19 cellular contexts compared by ENCODE assay signal in the genomic region with DNA sequence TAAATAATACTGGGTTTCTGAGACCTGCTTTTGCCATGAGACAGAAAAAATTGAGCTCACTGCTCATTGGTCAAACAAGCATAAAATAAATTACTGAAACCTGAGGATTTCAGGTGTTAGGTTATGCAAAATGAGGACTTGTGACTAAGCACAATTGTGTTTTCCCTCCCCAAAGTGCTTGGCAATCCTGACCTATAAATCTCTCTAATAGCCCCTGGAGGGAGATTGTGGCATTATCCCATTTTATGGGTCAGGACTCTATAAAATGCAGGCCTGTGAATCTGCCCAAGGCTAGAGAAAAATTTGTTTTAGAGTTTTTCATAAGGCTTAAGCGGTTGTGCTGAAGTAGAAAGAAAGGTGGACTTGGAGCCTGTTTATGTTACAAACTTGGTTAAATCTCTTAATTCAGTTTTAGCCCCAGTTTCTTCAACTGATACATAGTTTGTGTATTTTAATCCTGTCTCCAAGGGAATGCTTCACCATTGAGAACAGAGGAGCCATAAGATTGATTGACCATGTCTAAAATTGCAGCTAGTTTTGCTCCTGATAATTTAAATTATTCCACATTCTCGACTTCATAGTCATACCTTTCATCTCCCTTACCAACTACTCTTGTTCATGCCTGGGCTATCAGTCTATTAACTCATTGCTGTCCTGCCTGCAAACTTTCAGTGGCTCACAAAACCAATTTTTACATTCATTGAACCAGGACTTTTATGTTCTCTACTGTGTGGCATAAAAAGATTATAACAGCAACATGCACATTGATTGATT.
DNase-seq lines count a peak whose midpoint lies in the region; ATAC-seq, FAIRE-seq and TF ChIP-seq lines count a peak whose summit lies in the region.
"Had no signal": no experiment of that assay in that cellular context is flagged by ENCODE, and none has a peak within 500 bp of the region (broad histone marks: within the 10 kb centered on the region; RNA-seq: fewer than 3 reads in every experiment).

No MANE protein-coding gene starts in this region.

- H3K27ac Mint-ChIP-seq in astrocyte (ENCODE audit: unreplicated experiment): peak overlapping the region; percentile 62
- H3K27ac Mint-ChIP-seq in naive thymus-derived CD4-positive, alpha-beta T cell: no peak overlapping the region
- H3K27ac Mint-ChIP-seq in CD8-positive, alpha-beta memory T cell: no peak overlapping the region
- H3K27ac Mint-ChIP-seq in activated CD8-positive, alpha-beta T cell treated with anti-CD3 and anti-CD28 coated beads, Interleukin-2, amount 10 ng/mL, durations not matched to agents 7 days and 5 days: no peak overlapping the region

- no peak overlapping the region for H3K4me3 Mint-ChIP-seq in astrocyte (ENCODE audit: unreplicated experiment)
- no peak overlapping the region for H3K4me3 Mint-ChIP-seq in naive thymus-derived CD4-positive, alpha-beta T cell
- no peak overlapping the region for H3K4me3 Mint-ChIP-seq in CD8-positive, alpha-beta memory T cell
- H3K4me3 Mint-ChIP-seq in activated CD8-positive, alpha-beta T cell treated with anti-CD3 and anti-CD28 coated beads, Interleukin-2, amount 10 ng/mL, durations not matched to agents 7 days and 5 days: no peak overlapping the region

- CTCF ChIA-PET in naive thymus-derived CD4-positive, alpha-beta T cell (lab: Charles Lee): no interaction called here
- CTCF ChIA-PET in CD8-positive, alpha-beta memory T cell (lab: Charles Lee): no interaction called here
- CTCF ChIA-PET in activated CD8-positive, alpha-beta T cell treated with anti-CD3 and anti-CD28 coated beads, Interleukin-2, amount 10 ng/mL, durations not matched to agents 7 days and 5 days (lab: Charles Lee): no interaction called here

- no peaks in the 10 kb centered on the region for H4K20me1 ChIP-seq in astrocyte (ENCODE audit: insufficient read depth, low read length)

- H3K79me2 ChIP-seq in astrocyte (ENCODE audit: insufficient read depth, low read length): no peaks in the 10 kb centered on the region

- peak; percentile 64 for FAIRE-seq in astrocyte (lab: Jason Lieb, UNC)
- FAIRE-seq: GM12878, GM18507 had no signal

- peak overlapping the region; percentile 5 for H2AFZ ChIP-seq in astrocyte (ENCODE audit: low read depth, low read length)

- ATAC-seq in naive thymus-derived CD4-positive, alpha-beta T cell: no peak
- no peak for ATAC-seq in activated CD8-positive, alpha-beta T cell treated with anti-CD3 and anti-CD28 coated beads, Interleukin-2, amount 10 ng/mL, durations not matched to agents 7 days and 5 days
- ATAC-seq: GM12878 had no signal

- intact Hi-C loops in naive thymus-derived CD4-positive, alpha-beta T cell (cut with micrococcal nuclease): no loop called here
- intact Hi-C loops in ascending aorta (cut with DNase I): no loop called here

- H3K4me1 Mint-ChIP-seq in astrocyte (ENCODE audit: low read depth, unreplicated experiment): peaks cover 26% of the 10 kb centered on the region
- no peaks in the 10 kb centered on the region for H3K4me1 Mint-ChIP-seq in naive thymus-derived CD4-positive, alpha-beta T cell
- H3K4me1 Mint-ChIP-seq in CD8-positive, alpha-beta memory T cell: no peaks in the 10 kb centered on the region
- no peaks in the 10 kb centered on the region for H3K4me1 Mint-ChIP-seq in activated CD8-positive, alpha-beta T cell treated with anti-CD3 and anti-CD28 coated beads, Interleukin-2, amount 10 ng/mL, durations not matched to agents 7 days and 5 days (ENCODE audit: low read depth)

- H3K27me3 ChIP-seq in HUES48 (ENCODE audit: control insufficient read depth, insufficient read depth, low read length) (no peaks in the 10 kb centered on the region), astrocyte (ENCODE audit: insufficient read depth, low read length) (no peaks in the 10 kb centered on the region), ascending aorta (no peaks in the 10 kb centered on the region)
- no peaks in the 10 kb centered on the region for H3K27me3 ChIP-seq in naive thymus-derived CD4-positive, alpha-beta T cell (ENCODE audit: control insufficient read depth in 2 of 2, insufficient read depth in 2 of 2, low read length in 2 of 2)
- no peaks in the 10 kb centered on the region for H3K27me3 ChIP-seq in CD8-positive, alpha-beta memory T cell (ENCODE audit: insufficient read depth, low read length, poor library complexity, severe bottlenecking)

- TF ChIP-seq CTCF in astrocyte (IDR thresholded peaks at IDR 0.05; ENCODE audit: insufficient read depth, low read depth, low read length) (no peak), ascending aorta (IDR thresholded peaks at IDR 0.05) (no peak)

- peak; percentile 81 for DNase-seq in astrocyte (ENCODE audit: low read depth)
- peak; percentile 67 for DNase-seq in islet precursor cell
- no peak for DNase-seq in naive thymus-derived CD4-positive, alpha-beta T cell
- DNase-seq in CD8-positive, alpha-beta memory T cell: no peak
- DNase-seq in activated CD8-positive, alpha-beta T cell treated with anti-CD3 and anti-CD28 coated beads, Interleukin-2, amount 10 ng/mL, durations not matched to agents 7 days and 5 days: no peak
- DNase-seq in ascending aorta (ENCODE audit: low spot score in 2 of 2): no peak
- DNase-seq: C1 segment of cervical spinal cord, DMS153, HCEC 1CT, IMR-90, Kasumi-1, NCI-H1436, NCI-H2029 treated with DMSO at 0.1 percent for 48 hours, NCI-H2227 treated with DMSO at 0.1 percent for 48 hours, NCI-H524 treated with DMSO at 0.1 percent for 48 hours had no signal

- H3K27me3 Mint-ChIP-seq in astrocyte (ENCODE audit: low read depth, unreplicated experiment): no peaks in the 10 kb centered on the region
- no peaks in the 10 kb centered on the region for H3K27me3 Mint-ChIP-seq in naive thymus-derived CD4-positive, alpha-beta T cell
- peaks cover 0 to 1% of the 10 kb centered on the region in 2 donors for H3K27me3 Mint-ChIP-seq in CD8-positive, alpha-beta memory T cell
- H3K27me3 Mint-ChIP-seq in activated CD8-positive, alpha-beta T cell treated with anti-CD3 and anti-CD28 coated beads, Interleukin-2, amount 10 ng/mL, durations not matched to agents 7 days and 5 days (ENCODE audit: low read depth): no peaks in the 10 kb centered on the region

- H3K9me3 ChIP-seq in HUES48 (ENCODE audit: control insufficient read depth, insufficient read depth, low read length) (no peaks in the 10 kb centered on the region), astrocyte (ENCODE audit: insufficient read depth, low read depth, low read length) (no peaks in the 10 kb centered on the region), ascending aorta (no peaks in the 10 kb centered on the region)
- no peaks in the 10 kb centered on the region for H3K9me3 ChIP-seq in naive thymus-derived CD4-positive, alpha-beta T cell (ENCODE audit: control insufficient read depth in 2 of 3, low read length in 3 of 3)
- no peaks in the 10 kb centered on the region for H3K9me3 ChIP-seq in CD8-positive, alpha-beta memory T cell (ENCODE audit: low read length)

- H3K9ac ChIP-seq in HUES48 (ENCODE audit: low read depth, low read length) (peak overlapping the region; percentile 25; the same call in 1 of the 2 replicates), astrocyte (ENCODE audit: low read length) (peak overlapping the region; percentile 67)

- peak overlapping the region; percentile 5 for H3K27ac ChIP-seq in HUES48 (ENCODE audit: low read depth, low read length)
- H3K27ac ChIP-seq in astrocyte (ENCODE audit: low read depth, low read length): peak overlapping the region; percentile 86
- no peak overlapping the region for H3K27ac ChIP-seq in naive thymus-derived CD4-positive, alpha-beta T cell (ENCODE audit: low read depth, low read length)
- no peak overlapping the region for H3K27ac ChIP-seq in CD8-positive, alpha-beta memory T cell (ENCODE audit: low read depth, low read length)
- H3K27ac ChIP-seq in ascending aorta: no peak overlapping the region
- H3K27ac ChIP-seq: SK-N-MC had no signal

- H3K36me3 ChIP-seq in HUES48 (ENCODE audit: control insufficient read depth, insufficient read depth, low read length) (no peaks in the 10 kb centered on the region), astrocyte (ENCODE audit: insufficient read depth, low read length) (no peaks in the 10 kb centered on the region), ascending aorta (no peaks in the 10 kb centered on the region)
- H3K36me3 ChIP-seq in naive thymus-derived CD4-positive, alpha-beta T cell (ENCODE audit: control insufficient read depth in 2 of 3, insufficient read depth in 3 of 3, low read length in 3 of 3): no peaks in the 10 kb centered on the region
- no peaks in the 10 kb centered on the region for H3K36me3 ChIP-seq in CD8-positive, alpha-beta memory T cell (ENCODE audit: insufficient read depth, low read length)

- peak overlapping the region; percentile 60 for H3K4me2 ChIP-seq in astrocyte (ENCODE audit: low read length)

- no peaks in the 10 kb centered on the region for H3K36me3 Mint-ChIP-seq in astrocyte (ENCODE audit: low read depth, unreplicated experiment)
- no peaks in the 10 kb centered on the region for H3K36me3 Mint-ChIP-seq in naive thymus-derived CD4-positive, alpha-beta T cell
- no peaks in the 10 kb centered on the region for H3K36me3 Mint-ChIP-seq in CD8-positive, alpha-beta memory T cell
- no peaks in the 10 kb centered on the region for H3K36me3 Mint-ChIP-seq in activated CD8-positive, alpha-beta T cell treated with anti-CD3 and anti-CD28 coated beads, Interleukin-2, amount 10 ng/mL, durations not matched to agents 7 days and 5 days (ENCODE audit: low read depth)

- H3K4me3 ChIP-seq in HUES48 (ENCODE audit: low read depth, low read length) (no peak overlapping the region), astrocyte (ENCODE audit: insufficient read depth, low read depth, low read length) (no peak overlapping the region), ascending aorta (no peak overlapping the region)
- no peak overlapping the region for H3K4me3 ChIP-seq in naive thymus-derived CD4-positive, alpha-beta T cell (ENCODE audit: low read length)
- H3K4me3 ChIP-seq in CD8-positive, alpha-beta memory T cell (ENCODE audit: low read length): no peak overlapping the region
- H3K4me3 ChIP-seq: GM12878, SK-N-MC had no signal

- peaks cover 15% of the 10 kb centered on the region for H3K4me1 ChIP-seq in HUES48 (ENCODE audit: control insufficient read depth, insufficient read depth, low read length)
- H3K4me1 ChIP-seq in astrocyte (ENCODE audit: insufficient read depth, low read length): peaks cover 15% of the 10 kb centered on the region
- no peaks in the 10 kb centered on the region for H3K4me1 ChIP-seq in naive thymus-derived CD4-positive, alpha-beta T cell (ENCODE audit: control insufficient read depth in 2 of 2, insufficient read depth in 2 of 2, low read length in 2 of 2)
- H3K4me1 ChIP-seq in CD8-positive, alpha-beta memory T cell (ENCODE audit: insufficient read depth, low read length): no peaks in the 10 kb centered on the region
- H3K4me1 ChIP-seq in ascending aorta: no peaks in the 10 kb centered on the region

- POLR2A ChIA-PET in naive thymus-derived CD4-positive, alpha-beta T cell (lab: Charles Lee): no interaction called here
- POLR2A ChIA-PET in CD8-positive, alpha-beta memory T cell (lab: Charles Lee): no interaction called here
- POLR2A ChIA-PET in activated CD8-positive, alpha-beta T cell treated with anti-CD3 and anti-CD28 coated beads, Interleukin-2, amount 10 ng/mL, durations not matched to agents 7 days and 5 days (lab: Charles Lee): no interaction called here

- H3K9me3 Mint-ChIP-seq in astrocyte (ENCODE audit: unreplicated experiment): peaks cover 3% of the 10 kb centered on the region
- H3K9me3 Mint-ChIP-seq in naive thymus-derived CD4-positive, alpha-beta T cell: peaks cover 0 to 9% (median 3%) of the 10 kb centered on the region in 11 donors
- peaks cover 2 to 32% (median 8%) of the 10 kb centered on the region in 5 donors for H3K9me3 Mint-ChIP-seq in CD8-positive, alpha-beta memory T cell
- no peaks in the 10 kb centered on the region for H3K9me3 Mint-ChIP-seq in activated CD8-positive, alpha-beta T cell treated with anti-CD3 and anti-CD28 coated beads, Interleukin-2, amount 10 ng/mL, durations not matched to agents 7 days and 5 days (ENCODE audit: insufficient read depth)

Comparison
In these comparisons a context has a peak if more than half of its experiments do, and no peak if none do; other contexts are left out.
1. H3K27ac ChIP-seq: peak in HUES48 (single experiment) and astrocyte (single experiment); none in naive thymus-derived CD4-positive, alpha-beta T cell (single experiment), CD8-positive, alpha-beta memory T cell (single experiment) and ascending aorta (0 of 2).
2. DNase-seq: peak in astrocyte (single experiment) and islet precursor cell (single experiment); none in naive thymus-derived CD4-positive, alpha-beta T cell (0 of 9), CD8-positive, alpha-beta memory T cell (0 of 5), activated CD8-positive, alpha-beta T cell treated with anti-CD3 and anti-CD28 coated beads, Interleukin-2, amount 10 ng/mL, durations not matched to agents 7 days and 5 days (single experiment) and ascending aorta (0 of 2).